15 cellular contexts compared by ENCODE assay signal in the genomic region with DNA sequence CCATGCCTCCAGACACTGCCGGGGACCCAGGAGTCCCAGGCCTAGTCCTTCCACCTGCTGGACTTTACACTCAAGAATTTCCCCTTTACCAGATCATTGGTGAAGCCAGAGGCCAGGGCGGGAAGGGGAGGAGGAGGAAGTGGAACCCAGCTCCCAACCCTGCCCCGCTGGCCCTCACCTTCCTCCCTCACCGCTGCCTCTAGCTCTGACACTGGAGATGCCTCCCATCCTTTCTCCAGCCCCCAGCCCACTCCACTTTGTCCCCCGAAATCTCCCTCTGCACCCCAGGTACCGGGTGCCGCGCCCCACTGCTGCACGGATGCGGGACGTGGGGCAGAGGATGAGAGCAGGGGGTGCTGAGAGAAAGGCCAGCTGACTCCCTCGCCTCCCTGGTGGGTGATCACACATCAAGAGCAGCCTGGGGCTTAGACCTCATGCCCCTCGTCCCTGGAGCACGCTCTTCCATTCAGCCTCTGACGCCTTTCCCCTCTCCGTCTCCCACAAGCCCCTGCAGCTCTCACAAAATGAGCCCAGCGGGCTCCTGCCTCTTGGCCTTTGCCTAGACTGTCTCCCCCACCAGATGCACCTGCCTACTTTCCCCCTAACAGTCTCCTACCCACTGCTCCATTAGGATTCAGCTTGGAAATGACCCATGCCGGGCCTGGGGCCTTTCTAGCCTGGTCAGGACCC. TPM values are rescaled to one million over a fixed set of nuclear protein-coding genes. Genes with fewer than 3 reads are reported as not detected.
DNase-seq lines count a peak whose midpoint lies in the region; ATAC-seq lines count a peak whose summit lies in the region.
"Had no signal": no experiment of that assay in that cellular context is flagged by ENCODE, and none has a peak within 500 bp of the region (broad histone marks: within the 10 kb centered on the region; RNA-seq: fewer than 3 reads in every experiment).

A gene with protein sequence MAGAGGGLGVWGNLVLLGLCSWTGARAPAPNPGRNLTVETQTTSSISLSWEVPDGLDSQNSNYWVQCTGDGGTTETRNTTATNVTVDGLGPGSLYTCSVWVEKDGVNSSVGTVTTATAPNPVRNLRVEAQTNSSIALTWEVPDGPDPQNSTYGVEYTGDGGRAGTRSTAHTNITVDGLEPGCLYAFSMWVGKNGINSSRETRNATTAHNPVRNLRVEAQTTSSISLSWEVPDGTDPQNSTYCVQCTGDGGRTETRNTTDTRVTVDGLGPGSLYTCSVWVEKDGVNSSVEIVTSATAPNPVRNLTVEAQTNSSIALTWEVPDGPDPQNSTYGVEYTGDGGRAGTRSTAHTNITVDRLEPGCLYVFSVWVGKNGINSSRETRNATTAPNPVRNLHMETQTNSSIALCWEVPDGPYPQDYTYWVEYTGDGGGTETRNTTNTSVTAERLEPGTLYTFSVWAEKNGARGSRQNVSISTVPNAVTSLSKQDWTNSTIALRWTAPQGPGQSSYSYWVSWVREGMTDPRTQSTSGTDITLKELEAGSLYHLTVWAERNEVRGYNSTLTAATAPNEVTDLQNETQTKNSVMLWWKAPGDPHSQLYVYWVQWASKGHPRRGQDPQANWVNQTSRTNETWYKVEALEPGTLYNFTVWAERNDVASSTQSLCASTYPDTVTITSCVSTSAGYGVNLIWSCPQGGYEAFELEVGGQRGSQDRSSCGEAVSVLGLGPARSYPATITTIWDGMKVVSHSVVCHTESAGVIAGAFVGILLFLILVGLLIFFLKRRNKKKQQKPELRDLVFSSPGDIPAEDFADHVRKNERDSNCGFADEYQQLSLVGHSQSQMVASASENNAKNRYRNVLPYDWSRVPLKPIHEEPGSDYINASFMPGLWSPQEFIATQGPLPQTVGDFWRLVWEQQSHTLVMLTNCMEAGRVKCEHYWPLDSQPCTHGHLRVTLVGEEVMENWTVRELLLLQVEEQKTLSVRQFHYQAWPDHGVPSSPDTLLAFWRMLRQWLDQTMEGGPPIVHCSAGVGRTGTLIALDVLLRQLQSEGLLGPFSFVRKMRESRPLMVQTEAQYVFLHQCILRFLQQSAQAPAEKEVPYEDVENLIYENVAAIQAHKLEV (minus strand): TSS at position 72 of the 690 bp plus-strand sequence. CDS start 68 bp downstream, at position 4.

- H3K36me3 Mint-ChIP-seq in CD4-positive, alpha-beta memory T cell = peaks cover 0 to 4% of the 10 kb centered on the region in 2 donors

- POLR2A ChIA-PET in CD4-positive, alpha-beta memory T cell (lab: Charles Lee; ENCODE audit: partially characterized antibody) = no interaction called here

- H3K27ac ChIP-seq in HUES48 (ENCODE audit: low read depth, low read length) = peak within 1 kb of the TSS; percentile 8
- no peak within 1 kb of the TSS for H3K27ac ChIP-seq in CD4-positive, alpha-beta memory T cell (ENCODE audit: low read depth, low read length)
- H3K27ac ChIP-seq: BLaER1 treated with 17β-estradiol and CSF1 and Interleukin-3, amounts not matched to agents 10 nM and 100 nM; HL-60; lower lobe of right lung; psoas muscle had no signal

- peaks cover 0 to 2% (median 0%) of the 10 kb centered on the region in 4 donors for H3K4me1 Mint-ChIP-seq in CD4-positive, alpha-beta memory T cell

- CTCF ChIA-PET in CD4-positive, alpha-beta memory T cell (lab: Charles Lee; ENCODE audit: partially characterized antibody) = no interaction called here

- peaks cover 5% of the 10 kb centered on the region for H3K9me3 ChIP-seq in HUES48 (ENCODE audit: control insufficient read depth, insufficient read depth, low read length)
- no peaks in the 10 kb centered on the region for H3K9me3 ChIP-seq in CD4-positive, alpha-beta memory T cell (ENCODE audit: control insufficient read depth in 1 of 2, low read length in 2 of 2)
- H3K9me3 ChIP-seq: lower lobe of right lung, psoas muscle had no signal

- peaks cover 0 to 15% (median 11%) of the 10 kb centered on the region in 8 donors for H3K9me3 Mint-ChIP-seq in CD4-positive, alpha-beta memory T cell

- ATAC-seq in left colon (peak; percentile 75), HG02763 (IDR thresholded peaks at IDR 0.05; ENCODE audit: unreplicated experiment) (no peak)

- H3K27me3 Mint-ChIP-seq in CD4-positive, alpha-beta memory T cell = peaks cover 19 to 28% of the 10 kb centered on the region in 2 donors

- H3K27me3 ChIP-seq in HUES48 (ENCODE audit: control insufficient read depth, insufficient read depth, low read length) = no peaks in the 10 kb centered on the region
- H3K27me3 ChIP-seq in CD4-positive, alpha-beta memory T cell (ENCODE audit: insufficient read depth, low read length) = peaks cover 5% of the 10 kb centered on the region
- H3K27me3 ChIP-seq: BLaER1 treated with 17β-estradiol and CSF1 and Interleukin-3, amounts not matched to agents 10 nM and 100 nM had no signal

- DNase-seq in CD1c-positive myeloid dendritic cell (ENCODE audit: extremely low spot score) = peak; percentile 31
- DNase-seq in UCSD-AML1 (lab: John Stamatoyannopoulos, UW; ENCODE audit: unreplicated experiment) = peak; percentile 50
- DNase-seq in left colon = peak; percentile 79 to 84
- DNase-seq in NAMALWA (ENCODE audit: low spot score) = no peak
- no peak for DNase-seq in activated CD4-positive, CD25-positive, alpha-beta regulatory T cell treated with anti-CD3 and anti-CD28 coated beads, Interleukin-2, amount 50 U/mL, for 72 hours
- DNase-seq in CD4-positive, alpha-beta memory T cell = no peak
- DNase-seq: cerebellar nuclear complex, lower lobe of right lung, psoas muscle had no signal

- H3K9ac ChIP-seq in HUES48 (ENCODE audit: low read depth, low read length) = no peak within 1 kb of the TSS
- H3K9ac ChIP-seq: BLaER1 treated with 17β-estradiol and CSF1 and Interleukin-3, amounts not matched to agents 10 nM and 100 nM had no signal

- no peak within 1 kb of the TSS for H3K4me3 Mint-ChIP-seq in CD4-positive, alpha-beta memory T cell

- H3K36me3 ChIP-seq in HUES48 (ENCODE audit: control insufficient read depth, insufficient read depth, low read length) = no peaks in the 10 kb centered on the region
- H3K36me3 ChIP-seq in CD4-positive, alpha-beta memory T cell (ENCODE audit: insufficient read depth, low read length) = no peaks in the 10 kb centered on the region
- H3K36me3 ChIP-seq: BLaER1 treated with 17β-estradiol and CSF1 and Interleukin-3, amounts not matched to agents 10 nM and 100 nM; lower lobe of right lung had no signal

- peak within 1 kb of the TSS in 1 of 7 donors; percentile 37 for H3K27ac Mint-ChIP-seq in CD4-positive, alpha-beta memory T cell
- H3K27ac Mint-ChIP-seq: activated T-helper 2 cell treated with anti-CD3 and anti-CD28 coated beads, Interferon-gamma antibody, Interleukin-2, Interleukin-4, amounts not matched to agents 10 μg/mL and 5 μg/mL and 100 μg/mL, durations not matched to agents 14 hours and 24 hours and 36 hours had no signal

- 0 out of 2 replicates have a peak, but pooled peaks cover 5% of the 10 kb centered on the region for H3K4me1 ChIP-seq in HUES48 (ENCODE audit: control insufficient read depth, insufficient read depth, low read length)
- no peaks in the 10 kb centered on the region for H3K4me1 ChIP-seq in CD4-positive, alpha-beta memory T cell (ENCODE audit: insufficient read depth, low read length)

- no peak within 1 kb of the TSS for H3K4me3 ChIP-seq in HUES48 (ENCODE audit: low read depth, low read length)
- no peak within 1 kb of the TSS for H3K4me3 ChIP-seq in CD4-positive, alpha-beta memory T cell (ENCODE audit: low read length in 2 of 2)
- H3K4me3 ChIP-seq: BLaER1 treated with 17β-estradiol and CSF1 and Interleukin-3, amounts not matched to agents 10 nM and 100 nM; lower lobe of right lung; psoas muscle had no signal

- intact Hi-C loops in left colon (cut with DNase I, micrococcal nuclease) = no loop called here
- intact Hi-C loops in CD4-positive, alpha-beta memory T cell (cut with micrococcal nuclease) = no loop called here

RNA-seq across cellular contexts. Expression of the gene that starts here (rescaled TPM):
- 100 to 1,000 TPM in 1 of 2 donors, 10 to 100 TPM in 1; 95.7 to 104 TPM for total RNA-seq in left colon
- total RNA-seq in CD4-positive, alpha-beta memory T cell = not detected
- not detected for polyA plus RNA-seq in CD4-positive, alpha-beta memory T cell
- total RNA-seq: activated T-helper 2 cell treated with anti-CD3 and anti-CD28 coated beads, Interferon-gamma antibody, Interleukin-2, Interleukin-4, amounts not matched to agents 10 μg/mL and 5 μg/mL and 100 μg/mL, durations not matched to agents 14 hours and 24 hours and 36 hours; temporal lobe had no signal

Comparison
In these comparisons a context has a peak if more than half of its experiments do, and no peak if none do; other contexts are left out.
1. RNA of the gene that starts here (total RNA-seq): 95.7 to 104 TPM in left colon; not detected in CD4-positive, alpha-beta memory T cell; every median in the first group is over 10 times any median in the second.
2. DNase-seq: peak in CD1c-positive myeloid dendritic cell (single experiment), UCSD-AML1 (single experiment) and left colon (2 of 2); none in NAMALWA (single experiment), activated CD4-positive, CD25-positive, alpha-beta regulatory T cell treated with anti-CD3 and anti-CD28 coated beads, Interleukin-2, amount 50 U/mL, for 72 hours (single experiment) and CD4-positive, alpha-beta memory T cell (0 of 5).